11 cellular contexts compared by ENCODE assay signal in the genomic region with DNA sequence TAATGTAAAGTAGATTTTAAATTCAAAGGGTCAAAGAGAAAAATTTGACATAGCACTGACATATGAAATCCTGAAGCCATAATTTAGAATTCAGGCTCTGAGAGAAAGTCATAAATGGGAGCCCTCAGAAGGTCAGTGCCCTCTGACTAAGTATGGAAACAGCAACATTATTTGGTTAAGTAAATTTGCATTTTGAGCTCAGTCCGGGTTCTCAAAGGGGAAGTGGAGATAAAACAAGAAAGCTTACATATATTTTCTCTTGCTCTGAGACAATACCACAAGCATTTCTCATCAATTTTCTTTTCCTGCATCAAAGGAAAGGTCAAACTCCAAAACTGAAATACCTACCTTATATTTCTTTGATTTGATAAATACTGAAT.
DNase-seq lines count a peak whose midpoint lies in the region; ATAC-seq and TF ChIP-seq lines count a peak whose summit lies in the region.
"Had no signal": no experiment of that assay in that cellular context is flagged by ENCODE, and none has a peak within 500 bp of the region (broad histone marks: within the 10 kb centered on the region; RNA-seq: fewer than 3 reads in every experiment).

No MANE protein-coding gene starts in this region.

- H3K4me3 ChIP-seq in PC-3 (ENCODE audit: low read length): no peak overlapping the region
- no peak overlapping the region for H3K4me3 ChIP-seq in adrenal gland
- H3K4me3 ChIP-seq: pancreas had no signal

- H3K27ac ChIP-seq in PC-3 (ENCODE audit: low read length) (peak overlapping the region; percentile 68), adrenal gland (no peak overlapping the region)
- H3K27ac ChIP-seq: pancreas had no signal

- H3K36me3 ChIP-seq in PC-3 (ENCODE audit: low read depth, low read length): no peaks in the 10 kb centered on the region
- no peaks in the 10 kb centered on the region for H3K36me3 ChIP-seq in adrenal gland (replicated peaks in 1 of 2)
- H3K36me3 ChIP-seq: pancreas had no signal

- in situ Hi-C loops in G401 (cut with HindIII; ENCODE audit: low sequenced_read_pairs): no loop called here

- 28 to 33% (median 29%) methylated on average over 1 of the region's 1 CpG for WGBS in adrenal gland, 4 donors

- H3K4me1 ChIP-seq in PC-3 (ENCODE audit: insufficient read depth, low read length): peaks cover 40% of the 10 kb centered on the region
- H3K4me1 ChIP-seq in adrenal gland (replicated peaks in 1 of 2): no peaks in the 10 kb centered on the region
- H3K4me1 ChIP-seq: pancreas had no signal

- H3K9ac ChIP-seq in PC-3 (ENCODE audit: low read length): no peak overlapping the region

- H3K4me2 ChIP-seq in PC-3 (ENCODE audit: low read length): peak overlapping the region; percentile 52

- H3F3A ChIP-seq in PC-3 (ENCODE audit: low read length, unreplicated experiment): no peaks in the 10 kb centered on the region

- H3K9me3 ChIP-seq in PC-3 (ENCODE audit: low read length) (no peaks in the 10 kb centered on the region), adrenal gland (replicated peaks in 1 of 3) (no peaks in the 10 kb centered on the region)
- H3K9me3 ChIP-seq: pancreas had no signal

- POLR2A ChIA-PET in PC-3 (lab: Charles Lee; ENCODE audit: unreplicated experiment): interaction anchor here (0.6 kb wide), 1 partner anchor 39 kb away, joined by 4 read pairs; no protein-coding TSS in a partner anchor
- POLR2A ChIA-PET in HEK293T (lab: Yijun Ruan, JAX): no interaction called here

- CTCF ChIA-PET in PC-3 (lab: Charles Lee): interaction anchor here (0.6 to 1.5 kb wide), 4 partner anchors 42 to 943 kb away, joined by 3 to 7 read pairs (median 4); no protein-coding TSS in a partner anchor
- CTCF ChIA-PET in HEK293T (lab: Yijun Ruan, JAX): no interaction called here

- DNase-seq in ELR (ENCODE audit: low read depth) (peak; percentile 79), PC-3 (peak; percentile 94), adrenal gland (no peak), G401 (ENCODE audit: low spot score) (no peak), Ammon's horn (ENCODE audit: low spot score) (no peak), HEK293T (ENCODE audit: extremely low spot score) (no peak)
- DNase-seq: activated CD8-positive, alpha-beta T cell treated with anti-CD3 and anti-CD28 coated beads, Interleukin-2, amount 10 ng/mL, durations not matched to agents 7 days and 5 days; pancreas; SHP77 treated with DMSO at 0.1 percent for 48 hours had no signal

- intact Hi-C loops in PC-3 (cut with micrococcal nuclease) (no loop called here), adrenal gland (cut with DNase I) (no loop called here)

- no peak for TF ChIP-seq POLR2A in adrenal gland (IDR thresholded peaks at IDR 0.05)

- no peaks in the 10 kb centered on the region for H3K9me2 ChIP-seq in PC-3 (replicated peaks; ENCODE audit: low read length)

- no peak for TF ChIP-seq CTCF in PC-3 (conservative IDR thresholded peaks at IDR 0.05; ENCODE audit: low read depth, low read length)
- TF ChIP-seq CTCF in adrenal gland (IDR thresholded peaks at IDR 0.05): no peak

- ATAC-seq in GM19452 (IDR thresholded peaks at IDR 0.05; ENCODE audit: unreplicated experiment): peak; percentile 82
- peak; percentile 98 for ATAC-seq in HG02981 (IDR thresholded peaks at IDR 0.05; ENCODE audit: unreplicated experiment)
- peak; percentile 70 for ATAC-seq in PC-3
- ATAC-seq: activated CD8-positive, alpha-beta T cell treated with anti-CD3 and anti-CD28 coated beads, Interleukin-2, amount 10 ng/mL, durations not matched to agents 7 days and 5 days; pancreas had no signal

- H3K79me2 ChIP-seq in PC-3 (ENCODE audit: low read length): no peaks in the 10 kb centered on the region

- BruUV-seq in PC-3 (replicated peaks; lab: Mats Ljungman, UMichigan): no TSS peak

- no peak overlapping the region for H2AFZ ChIP-seq in PC-3 (ENCODE audit: low read length)

- no peaks in the 10 kb centered on the region for H3K27me3 ChIP-seq in PC-3 (ENCODE audit: low read length)
- no peaks in the 10 kb centered on the region for H3K27me3 ChIP-seq in adrenal gland
- H3K27me3 ChIP-seq: pancreas had no signal

- no peaks in the 10 kb centered on the region for H4K20me1 ChIP-seq in PC-3 (ENCODE audit: low read length)

TF ChIP-seq in HEK293T, 16 proteins besides CTCF, POLR2A, EP300 and RAD21:
- no peak for TF ChIP-seq HDGF (IDR thresholded peaks at IDR 0.05; ENCODE audit: borderline replicate concordance)
- no peak for TF ChIP-seq LEF1 (IDR thresholded peaks at IDR 0.05; ENCODE audit: borderline replicate concordance)
- TF ChIP-seq ZNF384 (IDR thresholded peaks at IDR 0.05): no peak
- TF ChIP-seq FOXM1 (IDR thresholded peaks at IDR 0.05; ENCODE audit: borderline replicate concordance): no peak
- TF ChIP-seq L3MBTL2 (conservative IDR thresholded peaks at IDR 0.05): no peak
- TF ChIP-seq BHLHE40 (IDR thresholded peaks at IDR 0.05; ENCODE audit: borderline replicate concordance): no peak
- no peak for TF ChIP-seq ARNT (IDR thresholded peaks at IDR 0.05)
- TF ChIP-seq SUZ12 (IDR thresholded peaks at IDR 0.05): no peak
- no peak for TF ChIP-seq SP1 (IDR thresholded peaks at IDR 0.05)
- no peak for TF ChIP-seq TARDBP (IDR thresholded peaks at IDR 0.05)
- no peak for TF ChIP-seq NFRKB (IDR thresholded peaks at IDR 0.05)
- TF ChIP-seq FOXK2 (IDR thresholded peaks at IDR 0.05): no peak
- TF ChIP-seq CTBP1 (IDR thresholded peaks at IDR 0.05; ENCODE audit: borderline replicate concordance): no peak
- TF ChIP-seq FOXA1 (IDR thresholded peaks at IDR 0.05): no peak
- TF ChIP-seq ELF4 (IDR thresholded peaks at IDR 0.05): no peak
- TF ChIP-seq, protein P1, sequence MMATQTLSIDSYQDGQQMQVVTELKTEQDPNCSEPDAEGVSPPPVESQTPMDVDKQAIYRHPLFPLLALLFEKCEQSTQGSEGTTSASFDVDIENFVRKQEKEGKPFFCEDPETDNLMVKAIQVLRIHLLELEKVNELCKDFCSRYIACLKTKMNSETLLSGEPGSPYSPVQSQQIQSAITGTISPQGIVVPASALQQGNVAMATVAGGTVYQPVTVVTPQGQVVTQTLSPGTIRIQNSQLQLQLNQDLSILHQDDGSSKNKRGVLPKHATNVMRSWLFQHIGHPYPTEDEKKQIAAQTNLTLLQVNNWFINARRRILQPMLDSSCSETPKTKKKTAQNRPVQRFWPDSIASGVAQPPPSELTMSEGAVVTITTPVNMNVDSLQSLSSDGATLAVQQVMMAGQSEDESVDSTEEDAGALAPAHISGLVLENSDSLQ (IDR thresholded peaks at IDR 0.05): no peak

Comparison
In these comparisons a context has a peak if more than half of its experiments do, and no peak if none do; other contexts are left out.
1. DNase-seq: peak in ELR (single experiment) and PC-3 (single experiment); none in adrenal gland (0 of 7), G401 (single experiment), Ammon's horn (single experiment) and HEK293T (single experiment).
2. Peak in every context shown above with its lines, with median percentiles within 50 percentile points of each other: ATAC-seq.